Comparison of ENCODE assay signal across 1 cellular context in the genomic region with DNA sequence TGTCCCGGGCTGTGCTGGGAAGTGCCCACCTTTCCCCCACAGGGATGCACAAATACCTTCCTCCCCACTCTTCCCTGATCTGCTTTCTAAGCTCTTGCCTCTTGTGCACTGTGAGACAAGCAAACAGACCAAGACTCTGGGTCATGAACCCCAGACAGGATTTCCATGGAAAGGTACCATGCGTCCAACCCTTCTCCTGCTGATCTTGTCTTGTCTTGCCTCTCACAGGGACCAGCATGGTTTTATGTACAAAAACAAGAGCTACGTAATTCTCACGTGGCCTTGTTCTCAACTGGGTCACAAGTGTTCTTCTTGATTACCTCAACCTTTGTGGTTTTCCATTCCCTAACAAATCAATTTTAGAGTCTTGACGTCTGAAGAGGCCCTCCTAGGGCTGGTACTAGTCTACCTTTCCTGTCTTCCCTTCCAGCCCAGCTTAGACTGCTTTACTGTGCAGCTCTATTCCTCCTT.
TF ChIP-seq lines count a peak whose summit lies in the region.

No MANE protein-coding gene starts in this region.

TF ChIP-seq in GM23338, 12 proteins besides CTCF, POLR2A, EP300 and RAD21 (continued from another document):
- TF ChIP-seq, protein P1, sequence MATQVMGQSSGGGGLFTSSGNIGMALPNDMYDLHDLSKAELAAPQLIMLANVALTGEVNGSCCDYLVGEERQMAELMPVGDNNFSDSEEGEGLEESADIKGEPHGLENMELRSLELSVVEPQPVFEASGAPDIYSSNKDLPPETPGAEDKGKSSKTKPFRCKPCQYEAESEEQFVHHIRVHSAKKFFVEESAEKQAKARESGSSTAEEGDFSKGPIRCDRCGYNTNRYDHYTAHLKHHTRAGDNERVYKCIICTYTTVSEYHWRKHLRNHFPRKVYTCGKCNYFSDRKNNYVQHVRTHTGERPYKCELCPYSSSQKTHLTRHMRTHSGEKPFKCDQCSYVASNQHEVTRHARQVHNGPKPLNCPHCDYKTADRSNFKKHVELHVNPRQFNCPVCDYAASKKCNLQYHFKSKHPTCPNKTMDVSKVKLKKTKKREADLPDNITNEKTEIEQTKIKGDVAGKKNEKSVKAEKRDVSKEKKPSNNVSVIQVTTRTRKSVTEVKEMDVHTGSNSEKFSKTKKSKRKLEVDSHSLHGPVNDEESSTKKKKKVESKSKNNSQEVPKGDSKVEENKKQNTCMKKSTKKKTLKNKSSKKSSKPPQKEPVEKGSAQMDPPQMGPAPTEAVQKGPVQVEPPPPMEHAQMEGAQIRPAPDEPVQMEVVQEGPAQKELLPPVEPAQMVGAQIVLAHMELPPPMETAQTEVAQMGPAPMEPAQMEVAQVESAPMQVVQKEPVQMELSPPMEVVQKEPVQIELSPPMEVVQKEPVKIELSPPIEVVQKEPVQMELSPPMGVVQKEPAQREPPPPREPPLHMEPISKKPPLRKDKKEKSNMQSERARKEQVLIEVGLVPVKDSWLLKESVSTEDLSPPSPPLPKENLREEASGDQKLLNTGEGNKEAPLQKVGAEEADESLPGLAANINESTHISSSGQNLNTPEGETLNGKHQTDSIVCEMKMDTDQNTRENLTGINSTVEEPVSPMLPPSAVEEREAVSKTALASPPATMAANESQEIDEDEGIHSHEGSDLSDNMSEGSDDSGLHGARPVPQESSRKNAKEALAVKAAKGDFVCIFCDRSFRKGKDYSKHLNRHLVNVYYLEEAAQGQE (IDR thresholded peaks at IDR 0.05; ENCODE audit: unreplicated experiment) = no peak
- no peak for TF ChIP-seq CREB1 (CRISPR knock-in tag; IDR thresholded peaks at IDR 0.05; ENCODE audit: low read depth)
- TF ChIP-seq, protein P2, sequence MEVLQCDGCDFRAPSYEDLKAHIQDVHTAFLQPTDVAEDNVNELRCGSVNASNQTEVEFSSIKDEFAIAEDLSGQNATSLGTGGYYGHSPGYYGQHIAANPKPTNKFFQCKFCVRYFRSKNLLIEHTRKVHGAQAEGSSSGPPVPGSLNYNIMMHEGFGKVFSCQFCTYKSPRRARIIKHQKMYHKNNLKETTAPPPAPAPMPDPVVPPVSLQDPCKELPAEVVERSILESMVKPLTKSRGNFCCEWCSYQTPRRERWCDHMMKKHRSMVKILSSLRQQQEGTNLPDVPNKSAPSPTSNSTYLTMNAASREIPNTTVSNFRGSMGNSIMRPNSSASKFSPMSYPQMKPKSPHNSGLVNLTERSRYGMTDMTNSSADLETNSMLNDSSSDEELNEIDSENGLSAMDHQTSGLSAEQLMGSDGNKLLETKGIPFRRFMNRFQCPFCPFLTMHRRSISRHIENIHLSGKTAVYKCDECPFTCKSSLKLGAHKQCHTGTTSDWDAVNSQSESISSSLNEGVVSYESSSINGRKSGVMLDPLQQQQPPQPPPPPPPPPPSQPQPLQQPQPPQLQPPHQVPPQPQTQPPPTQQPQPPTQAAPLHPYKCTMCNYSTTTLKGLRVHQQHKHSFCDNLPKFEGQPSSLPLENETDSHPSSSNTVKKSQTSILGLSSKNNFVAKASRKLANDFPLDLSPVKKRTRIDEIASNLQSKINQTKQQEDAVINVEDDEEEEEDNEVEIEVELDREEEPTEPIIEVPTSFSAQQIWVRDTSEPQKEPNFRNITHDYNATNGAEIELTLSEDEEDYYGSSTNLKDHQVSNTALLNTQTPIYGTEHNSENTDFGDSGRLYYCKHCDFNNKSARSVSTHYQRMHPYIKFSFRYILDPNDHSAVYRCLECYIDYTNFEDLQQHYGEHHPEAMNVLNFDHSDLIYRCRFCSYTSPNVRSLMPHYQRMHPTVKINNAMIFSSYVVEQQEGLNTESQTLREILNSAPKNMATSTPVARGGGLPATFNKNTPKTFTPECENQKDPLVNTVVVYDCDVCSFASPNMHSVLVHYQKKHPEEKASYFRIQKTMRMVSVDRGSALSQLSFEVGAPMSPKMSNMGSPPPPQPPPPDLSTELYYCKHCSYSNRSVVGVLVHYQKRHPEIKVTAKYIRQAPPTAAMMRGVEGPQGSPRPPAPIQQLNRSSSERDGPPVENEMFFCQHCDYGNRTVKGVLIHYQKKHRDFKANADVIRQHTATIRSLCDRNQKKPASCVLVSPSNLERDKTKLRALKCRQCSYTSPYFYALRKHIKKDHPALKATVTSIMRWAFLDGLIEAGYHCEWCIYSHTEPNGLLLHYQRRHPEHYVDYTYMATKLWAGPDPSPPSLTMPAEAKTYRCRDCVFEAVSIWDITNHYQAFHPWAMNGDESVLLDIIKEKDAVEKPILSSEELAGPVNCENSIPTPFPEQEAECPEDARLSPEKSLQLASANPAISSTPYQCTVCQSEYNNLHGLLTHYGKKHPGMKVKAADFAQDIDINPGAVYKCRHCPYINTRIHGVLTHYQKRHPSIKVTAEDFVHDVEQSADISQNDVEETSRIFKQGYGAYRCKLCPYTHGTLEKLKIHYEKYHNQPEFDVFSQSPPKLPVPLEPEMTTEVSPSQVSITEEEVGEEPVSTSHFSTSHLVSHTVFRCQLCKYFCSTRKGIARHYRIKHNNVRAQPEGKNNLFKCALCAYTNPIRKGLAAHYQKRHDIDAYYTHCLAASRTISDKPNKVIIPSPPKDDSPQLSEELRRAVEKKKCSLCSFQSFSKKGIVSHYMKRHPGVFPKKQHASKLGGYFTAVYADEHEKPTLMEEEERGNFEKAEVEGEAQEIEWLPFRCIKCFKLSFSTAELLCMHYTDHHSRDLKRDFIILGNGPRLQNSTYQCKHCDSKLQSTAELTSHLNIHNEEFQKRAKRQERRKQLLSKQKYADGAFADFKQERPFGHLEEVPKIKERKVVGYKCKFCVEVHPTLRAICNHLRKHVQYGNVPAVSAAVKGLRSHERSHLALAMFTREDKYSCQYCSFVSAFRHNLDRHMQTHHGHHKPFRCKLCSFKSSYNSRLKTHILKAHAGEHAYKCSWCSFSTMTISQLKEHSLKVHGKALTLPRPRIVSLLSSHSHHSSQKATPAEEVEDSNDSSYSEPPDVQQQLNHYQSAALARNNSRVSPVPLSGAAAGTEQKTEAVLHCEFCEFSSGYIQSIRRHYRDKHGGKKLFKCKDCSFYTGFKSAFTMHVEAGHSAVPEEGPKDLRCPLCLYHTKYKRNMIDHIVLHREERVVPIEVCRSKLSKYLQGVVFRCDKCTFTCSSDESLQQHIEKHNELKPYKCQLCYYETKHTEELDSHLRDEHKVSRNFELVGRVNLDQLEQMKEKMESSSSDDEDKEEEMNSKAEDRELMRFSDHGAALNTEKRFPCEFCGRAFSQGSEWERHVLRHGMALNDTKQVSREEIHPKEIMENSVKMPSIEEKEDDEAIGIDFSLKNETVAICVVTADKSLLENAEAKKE (CRISPR knock-in tag; IDR thresholded peaks at IDR 0.05) = no peak
- no peak for TF ChIP-seq EZH2 (IDR thresholded peaks at IDR 0.05; ENCODE audit: low read depth, unreplicated experiment)
- TF ChIP-seq ZNF114 (CRISPR knock-in tag; IDR thresholded peaks at IDR 0.05) = no peak
- no peak for TF ChIP-seq STAT1 (IDR thresholded peaks at IDR 0.05; ENCODE audit: unreplicated experiment)
